In the genomic region with DNA sequence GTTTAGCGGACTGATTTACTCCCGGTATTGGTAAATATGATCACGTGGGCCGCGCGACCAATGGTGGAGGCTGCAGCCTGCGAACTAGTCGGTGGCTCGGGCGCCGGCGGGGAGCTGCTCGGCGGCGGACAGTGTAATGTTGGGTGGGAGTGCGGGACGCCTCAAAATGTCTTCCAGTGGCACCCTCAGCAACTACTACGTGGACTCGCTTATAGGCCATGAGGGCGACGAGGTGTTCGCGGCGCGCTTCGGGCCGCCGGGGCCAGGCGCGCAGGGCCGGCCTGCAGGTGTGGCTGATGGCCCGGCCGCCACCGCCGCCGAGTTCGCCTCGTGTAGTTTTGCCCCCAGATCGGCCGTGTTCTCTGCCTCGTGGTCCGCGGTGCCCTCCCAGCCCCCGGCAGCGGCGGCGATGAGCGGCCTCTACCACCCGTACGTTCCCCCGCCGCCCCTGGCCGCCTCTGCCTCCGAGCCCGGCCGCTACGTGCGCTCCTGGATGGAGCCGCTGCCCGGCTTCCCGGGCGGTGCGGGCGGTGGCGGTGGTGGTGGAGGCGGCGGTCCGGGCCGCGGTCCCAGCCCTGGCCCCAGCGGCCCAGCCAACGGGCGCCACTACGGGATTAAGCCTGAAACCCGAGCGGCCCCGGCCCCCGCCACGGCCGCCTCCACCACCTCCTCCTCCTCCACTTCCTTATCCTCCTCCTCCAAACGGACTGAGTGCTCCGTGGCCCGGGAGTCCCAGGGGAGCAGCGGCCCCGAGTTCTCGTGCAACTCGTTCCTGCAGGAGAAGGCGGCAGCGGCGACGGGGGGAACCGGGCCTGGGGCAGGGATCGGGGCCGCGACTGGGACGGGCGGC, we compare ENCODE assay signal across 8 cellular contexts. TPM values are rescaled to one million over a fixed set of nuclear protein-coding genes. Genes with fewer than 3 reads are reported as not detected.
A peak's percentile ranks its signal among the peaks of the same experiment; 100 is the strongest.
DNase-seq lines count a peak whose midpoint lies in the region; ATAC-seq and TF ChIP-seq lines count a peak whose summit lies in the region.

Gene HOXD9 (plus strand): TSS at position 87 of the 850 bp plus-strand sequence. CDS start 50 bp downstream, at position 137.

- H3K4me3 ChIP-seq in CD8-positive, alpha-beta memory T cell (ENCODE audit: low read length): no peak within 1 kb of the TSS

- in situ Hi-C loops in endometrial microvascular endothelial cells (cut with HindIII; ENCODE audit: inconsistent ontology term, low pct_unique_long_range_greater_than_20kb, low sequenced_read_pairs): loop anchor here (10.0 kb wide), 1 partner anchor 1022 kb away; no protein-coding TSS in a partner anchor

- DNase-seq in CD8-positive, alpha-beta memory T cell: peak in 1 of 5 donors; percentile 34
- peak; percentile 87 for DNase-seq in NCI-H2227 treated with DMSO at 0.1 percent for 48 hours (lab: John Stamatoyannopoulos, UW)
- DNase-seq in DMS153 (lab: John Stamatoyannopoulos, UW): no peak

- peaks cover 0 to 3% (median 0%) of the 10 kb centered on the region in 3 donors for H3K36me3 Mint-ChIP-seq in CD8-positive, alpha-beta memory T cell
- peaks cover 54% of the 10 kb centered on the region for H3K36me3 Mint-ChIP-seq in nephron (ENCODE audit: low read depth)

- H3K27ac ChIP-seq in CD8-positive, alpha-beta memory T cell (ENCODE audit: low read depth, low read length): no peak within 1 kb of the TSS

- peaks cover 0 to 22% (median 2%) of the 10 kb centered on the region in 5 donors for H3K9me3 Mint-ChIP-seq in CD8-positive, alpha-beta memory T cell
- no peaks in the 10 kb centered on the region for H3K9me3 Mint-ChIP-seq in nephron

- H3K27me3 ChIP-seq in CD8-positive, alpha-beta memory T cell (ENCODE audit: insufficient read depth, low read length, poor library complexity, severe bottlenecking): peaks cover 91% of the 10 kb centered on the region

- no peaks in the 10 kb centered on the region for H3K36me3 ChIP-seq in CD8-positive, alpha-beta memory T cell (ENCODE audit: insufficient read depth, low read length)

- no peak for TF ChIP-seq CTCF in nephron (IDR thresholded peaks at IDR 0.05; ENCODE audit: unreplicated experiment in 3 of 3)

- H3K4me1 ChIP-seq in CD8-positive, alpha-beta memory T cell (ENCODE audit: insufficient read depth, low read length): no peaks in the 10 kb centered on the region

- H3K27me3 Mint-ChIP-seq in CD8-positive, alpha-beta memory T cell: peaks cover 84 to 88% of the 10 kb centered on the region in 2 donors
- H3K27me3 Mint-ChIP-seq in nephron (ENCODE audit: low read depth): peaks cover 66% of the 10 kb centered on the region

- ATAC-seq in HG02973 (IDR thresholded peaks at IDR 0.05; ENCODE audit: unreplicated experiment): no peak
- no peak for ATAC-seq in HG03280 (IDR thresholded peaks at IDR 0.05; ENCODE audit: unreplicated experiment)
- ATAC-seq in GM18511 (IDR thresholded peaks at IDR 0.05; ENCODE audit: unreplicated experiment): no peak

- H3K4me3 Mint-ChIP-seq in CD8-positive, alpha-beta memory T cell: peak within 1 kb of the TSS in 6 of 7 donors; percentile 53 to 87 (median 69)
- peak within 1 kb of the TSS; percentile 91 to 97 (median 96) for H3K4me3 Mint-ChIP-seq in nephron

- CTCF ChIA-PET in CD8-positive, alpha-beta memory T cell (lab: Charles Lee): interaction anchor here (0.7 kb wide), 1 partner anchor 9 kb away, joined by 3 read pairs; no protein-coding TSS in a partner anchor

- H3K4me1 Mint-ChIP-seq in CD8-positive, alpha-beta memory T cell: peaks cover 12 to 27% (median 16%) of the 10 kb centered on the region in 3 donors
- H3K4me1 Mint-ChIP-seq in nephron: peaks cover 59% of the 10 kb centered on the region

- H3K9me3 ChIP-seq in CD8-positive, alpha-beta memory T cell (ENCODE audit: low read length): no peaks in the 10 kb centered on the region

- POLR2A ChIA-PET in CD8-positive, alpha-beta memory T cell (lab: Charles Lee): no interaction called here

- H3K27ac Mint-ChIP-seq in CD8-positive, alpha-beta memory T cell: peak within 1 kb of the TSS in 2 of 8 donors; percentile 63 to 87
- H3K27ac Mint-ChIP-seq in nephron: peak within 1 kb of the TSS; percentile 99 to 100 (median 99)

RNA-seq across cellular contexts. Expression of gene HOXD9, which starts in this region (rescaled TPM):
- total RNA-seq in CD8-positive, alpha-beta memory T cell: not detected
- not detected for polyA plus RNA-seq in CD8-positive, alpha-beta memory T cell
- 63.6 TPM for total RNA-seq in endometrial microvascular endothelial cells (ENCODE audit: inconsistent ontology term)

Comparison
In these comparisons a context has a peak if more than half of its experiments do, and no peak if none do; other contexts are left out.
1. RNA of gene HOXD9 (total RNA-seq): 63.6 TPM in endometrial microvascular endothelial cells (single experiment); not detected in CD8-positive, alpha-beta memory T cell; every median in the first group is over 10 times any median in the second.